Comparison of ENCODE assay signal across 17 cellular contexts in the genomic region with DNA sequence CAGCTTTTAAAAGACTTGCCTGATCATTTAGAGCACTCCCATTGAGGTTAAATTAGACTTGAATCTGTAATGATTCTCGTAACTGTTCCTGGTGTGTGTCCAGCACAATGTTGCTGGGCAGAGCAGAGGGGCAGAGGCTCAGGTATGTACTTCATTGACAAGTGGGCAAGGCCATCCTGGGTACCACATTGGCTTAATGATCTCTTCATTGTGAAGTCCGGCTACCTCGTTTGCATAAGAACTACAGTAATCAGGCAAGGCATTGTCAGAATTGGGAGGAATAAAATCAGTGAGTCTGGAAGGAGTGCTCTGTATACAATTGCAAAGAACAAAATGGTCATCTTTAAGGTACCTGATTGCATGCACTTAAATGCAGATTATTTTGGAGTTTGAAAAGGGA. TPM values are rescaled to one million over a fixed set of nuclear protein-coding genes. Genes with fewer than 3 reads are reported as not detected.
DNase-seq lines count a peak whose midpoint lies in the region; ATAC-seq and TF ChIP-seq lines count a peak whose summit lies in the region.
"Had no signal": no experiment of that assay in that cellular context is flagged by ENCODE, and none has a peak within 500 bp of the region (broad histone marks: within the 10 kb centered on the region; RNA-seq: fewer than 3 reads in every experiment).

No MANE protein-coding gene starts in this region.

- H3K9me3 ChIP-seq in CD8-positive, alpha-beta T cell (ENCODE audit: low read length), result no peaks in the 10 kb centered on the region
- H3K9me3 ChIP-seq in H9 (ENCODE audit: control insufficient read depth, low read depth, low read length) (no peaks in the 10 kb centered on the region), iPS-20b (ENCODE audit: insufficient read depth, low read depth, low read length) (no peaks in the 10 kb centered on the region), mesenchymal stem cell (ENCODE audit: control insufficient read depth, low read length) (no peaks in the 10 kb centered on the region)
- H3K9me3 ChIP-seq: heart left ventricle, Peyer's patch had no signal

- no peak overlapping the region for H3T11ph ChIP-seq in H9 (ENCODE audit: low read length)

- H3K27ac ChIP-seq in CD8-positive, alpha-beta T cell (ENCODE audit: low read depth, low read length), result no peak overlapping the region
- H3K27ac ChIP-seq in H9 (ENCODE audit: insufficient read length, low read depth, low read length) (no peak overlapping the region), iPS-20b (ENCODE audit: low read length) (no peak overlapping the region), mesenchymal stem cell (ENCODE audit: low read length, poor library complexity, severe bottlenecking) (no peak overlapping the region)
- H3K27ac ChIP-seq: heart left ventricle, HL-60, Peyer's patch had no signal

- peaks cover 61% of the 10 kb centered on the region for H3K36me3 ChIP-seq in CD8-positive, alpha-beta T cell (ENCODE audit: insufficient read depth, low read length)
- H3K36me3 ChIP-seq in iPS-20b (ENCODE audit: insufficient read depth, low read depth, low read length) (peaks cover 82% of the 10 kb centered on the region), mesenchymal stem cell (ENCODE audit: control insufficient read depth in 1 of 2, insufficient read depth in 2 of 2, low read depth in 1 of 2, low read length in 2 of 2) (peaks cover 45 to 90% of the 10 kb centered on the region in 2 experiments)

- peaks cover 70% of the 10 kb centered on the region for H3K4me1 Mint-ChIP-seq in CD8-positive, alpha-beta T cell (ENCODE audit: low read depth)
- H3K4me1 Mint-ChIP-seq in H9, result peaks cover 74 to 79% of the 10 kb centered on the region in 2 experiments
- H3K4me1 Mint-ChIP-seq in activated T-helper 17 cell treated with anti-CD3 and anti-CD28 coated beads, Interleukin-2, amount 50 U/mL, for 72 hours, result peaks cover 65% of the 10 kb centered on the region
- peaks cover 83% of the 10 kb centered on the region for H3K4me1 Mint-ChIP-seq in stimulated activated memory B cell treated with anti-CD40 and anti-IgM and Interleukin-4, amounts not matched to agents 10 μg/mL and 1 μg/mL and 100 μg/mL, for 72 hours

- peaks cover under 1% of the 10 kb centered on the region for H3K23me2 ChIP-seq in H9 (ENCODE audit: insufficient read length, low read depth, low read length, poor library complexity, severe bottlenecking)

- H3K4ac ChIP-seq in H9 (ENCODE audit: low read depth, low read length) (no peak overlapping the region), mesenchymal stem cell (ENCODE audit: low read depth in 1 of 2, low read length in 2 of 2) (no peak overlapping the region)

- H3K79me1 ChIP-seq in H9 (ENCODE audit: insufficient read depth, low read depth, low read length, poor library complexity, severe bottlenecking) (peaks cover 3% of the 10 kb centered on the region), mesenchymal stem cell (replicated peaks; ENCODE audit: low read length, poor library complexity, severe bottlenecking) (peaks cover 11% of the 10 kb centered on the region)

- H3K27me3 Mint-ChIP-seq in CD8-positive, alpha-beta T cell (ENCODE audit: low read depth), result no peaks in the 10 kb centered on the region
- H3K27me3 Mint-ChIP-seq in H9 (ENCODE audit: low read depth), result no peaks in the 10 kb centered on the region; the same call in 1 of the 2 replicates
- no peaks in the 10 kb centered on the region for H3K27me3 Mint-ChIP-seq in activated T-helper 17 cell treated with anti-CD3 and anti-CD28 coated beads, Interleukin-2, amount 50 U/mL, for 72 hours
- no peaks in the 10 kb centered on the region for H3K27me3 Mint-ChIP-seq in stimulated activated memory B cell treated with anti-CD40 and anti-IgM and Interleukin-4, amounts not matched to agents 10 μg/mL and 1 μg/mL and 100 μg/mL, for 72 hours

- H3K9me3 Mint-ChIP-seq in CD8-positive, alpha-beta T cell, result no peaks in the 10 kb centered on the region
- H3K9me3 Mint-ChIP-seq in H9, result no peaks in the 10 kb centered on the region
- H3K9me3 Mint-ChIP-seq in activated T-helper 17 cell treated with anti-CD3 and anti-CD28 coated beads, Interleukin-2, amount 50 U/mL, for 72 hours, result no peaks in the 10 kb centered on the region
- H3K9me3 Mint-ChIP-seq in stimulated activated memory B cell treated with anti-CD40 and anti-IgM and Interleukin-4, amounts not matched to agents 10 μg/mL and 1 μg/mL and 100 μg/mL, for 72 hours, result no peaks in the 10 kb centered on the region
- H3K9me3 Mint-ChIP-seq: HFFc6; T-helper 1 cell treated with Interleukin-12 subunit alpha and Interleukin-12 subunit beta and Interleukin-4 antibody, amounts not matched to agents 30 μg/mL and 1 μg/mL, for 36 hours had no signal

- peaks cover 8% of the 10 kb centered on the region for H4K20me1 ChIP-seq in H9 (ENCODE audit: control insufficient read depth, insufficient read depth, insufficient read length)

- H2BK120ac ChIP-seq in H9 (ENCODE audit: low read depth, low read length, poor library complexity, severe bottlenecking) (no peak overlapping the region), mesenchymal stem cell (ENCODE audit: low read depth, low read length) (no peak overlapping the region)

- DNase-seq in CD8-positive, alpha-beta T cell, result no peak
- peak; percentile 49 for DNase-seq in H9
- no peak for DNase-seq in mesenchymal stem cell
- DNase-seq in NCI-H510A treated with DMSO at 0.1 percent for 48 hours (lab: John Stamatoyannopoulos, UW), result no peak
- DNase-seq: dermis blood vessel endothelial cell; heart left ventricle; HFFc6; NCI-H2171 treated with DMSO at 0.1 percent for 48 hours; Peyer's patch; stimulated activated CD4-positive, alpha-beta T cell treated with anti-CD3 and anti-CD28 coated beads, Interleukin-4, amount 100 ng/mL, for 4 hours had no signal

- CTCF ChIA-PET in CD8-positive, alpha-beta T cell (lab: Charles Lee), result interaction anchor here (3.0 kb wide), 1 partner anchor 1157 kb away, joined by 12 read pairs; no protein-coding TSS in a partner anchor

- H2BK12ac ChIP-seq in H9 (ENCODE audit: insufficient read length, low read depth, low read length), result no peak overlapping the region
- H2BK12ac ChIP-seq in mesenchymal stem cell (ENCODE audit: low read length in 2 of 2), result no peak overlapping the region

- H2AFZ ChIP-seq in H9 (ENCODE audit: low read length) (no peak overlapping the region), mesenchymal stem cell (ENCODE audit: low read depth, low read length) (no peak overlapping the region)

- no peak overlapping the region for H3K56ac ChIP-seq in H9 (ENCODE audit: insufficient read length, low read depth, low read length)

- peaks cover 95% of the 10 kb centered on the region for H3K36me3 Mint-ChIP-seq in CD8-positive, alpha-beta T cell
- H3K36me3 Mint-ChIP-seq in H9 (ENCODE audit: insufficient read depth in 1 of 3, low read depth in 3 of 3), result peaks cover 63 to 86% (median 77%) of the 10 kb centered on the region in 3 experiments
- peaks cover 88% of the 10 kb centered on the region for H3K36me3 Mint-ChIP-seq in activated T-helper 17 cell treated with anti-CD3 and anti-CD28 coated beads, Interleukin-2, amount 50 U/mL, for 72 hours (ENCODE audit: low read depth)
- peaks cover 77% of the 10 kb centered on the region for H3K36me3 Mint-ChIP-seq in stimulated activated memory B cell treated with anti-CD40 and anti-IgM and Interleukin-4, amounts not matched to agents 10 μg/mL and 1 μg/mL and 100 μg/mL, for 72 hours

- no peak overlapping the region for H2BK5ac ChIP-seq in H9 (ENCODE audit: insufficient read length, low read length)
- no peak overlapping the region for H2BK5ac ChIP-seq in mesenchymal stem cell (ENCODE audit: low read depth, low read length, poor library complexity, severe bottlenecking)

- no peak for ATAC-seq in CD8-positive, alpha-beta T cell
- no peak for ATAC-seq in activated T-helper 17 cell treated with anti-CD3 and anti-CD28 coated beads, Interleukin-2, amount 50 U/mL, for 72 hours (replicated peaks)
- no peak for ATAC-seq in stimulated activated memory B cell treated with anti-CD40 and anti-IgM and Interleukin-4, amounts not matched to agents 10 μg/mL and 1 μg/mL and 100 μg/mL, for 72 hours
- no peak for ATAC-seq in HG03280 (IDR thresholded peaks at IDR 0.05; ENCODE audit: unreplicated experiment)
- ATAC-seq: heart left ventricle had no signal

- H3K79me2 ChIP-seq in H9 (ENCODE audit: insufficient read depth, low read length), result peaks cover 18% of the 10 kb centered on the region; the same call in 1 of the 2 replicates

- H3K4me3 Mint-ChIP-seq in CD8-positive, alpha-beta T cell, result no peak overlapping the region
- H3K4me3 Mint-ChIP-seq in H9, result peak overlapping the region; percentile 47 to 53
- H3K4me3 Mint-ChIP-seq in activated T-helper 17 cell treated with anti-CD3 and anti-CD28 coated beads, Interleukin-2, amount 50 U/mL, for 72 hours, result peak overlapping the region; percentile 35
- no peak overlapping the region for H3K4me3 Mint-ChIP-seq in stimulated activated memory B cell treated with anti-CD40 and anti-IgM and Interleukin-4, amounts not matched to agents 10 μg/mL and 1 μg/mL and 100 μg/mL, for 72 hours
- H3K4me3 Mint-ChIP-seq: HFFc6; T-helper 1 cell treated with Interleukin-12 subunit alpha and Interleukin-12 subunit beta and Interleukin-4 antibody, amounts not matched to agents 30 μg/mL and 1 μg/mL, for 36 hours had no signal

- H4K8ac ChIP-seq in H9 (replicated peaks; ENCODE audit: insufficient read length, low read depth, low read length) (no peak overlapping the region), mesenchymal stem cell (ENCODE audit: low read length) (no peak overlapping the region)

- H4K5ac ChIP-seq in H9 (ENCODE audit: insufficient read length, low read depth, low read length), result no peak overlapping the region

- peaks cover 42% of the 10 kb centered on the region for H3K4me1 ChIP-seq in CD8-positive, alpha-beta T cell (ENCODE audit: insufficient read depth, low read length)
- H3K4me1 ChIP-seq in H9 (ENCODE audit: insufficient read depth, low read length) (peaks cover 2% of the 10 kb centered on the region; the same call in 1 of the 2 replicates), iPS-20b (ENCODE audit: insufficient read depth, low read length) (peaks cover 60% of the 10 kb centered on the region), mesenchymal stem cell (ENCODE audit: control insufficient read depth, insufficient read depth, low read depth, low read length) (peaks cover 15% of the 10 kb centered on the region)

- peak overlapping the region; percentile 20 for H3K4me2 ChIP-seq in H9 (ENCODE audit: insufficient read depth, insufficient read length, low read length)
- H3K4me2 ChIP-seq in mesenchymal stem cell (ENCODE audit: low read length, poor library complexity, severe bottlenecking), result no peak overlapping the region

- no CpG with 5 or more reads among the region's 3 CpGs for WGBS in H9 (ENCODE audit: extremely low coverage, insufficient read length, low lambda C conversion rate)
- WGBS in mesenchymal stem cell, result 96% methylated on average over 3 of the region's 3 CpGs

- intact Hi-C loops in CD8-positive, alpha-beta T cell (cut with DNase I, micrococcal nuclease), result loop anchor here (5.0 to 10.0 kb wide), 3 partner anchors 933 to 1785 kb away; partner anchors contain the start of genes NUTM2E (in 1 of the 2) and PPIF (in 1 of the 2)

- H3K9ac ChIP-seq in H9 (ENCODE audit: extremely low read depth, insufficient read length, low read length) (no peak overlapping the region), iPS-20b (ENCODE audit: low read depth, low read length) (0 out of 2 replicates have a peak overlapping the region, but pooled peaks have one; percentile 6), mesenchymal stem cell (ENCODE audit: low read length) (no peak overlapping the region)

- H3K27me3 ChIP-seq in CD8-positive, alpha-beta T cell (ENCODE audit: insufficient read depth, low read length), result no peaks in the 10 kb centered on the region
- H3K27me3 ChIP-seq in H9 (ENCODE audit: insufficient read depth, low read length), result no peaks in the 10 kb centered on the region
- H3K27me3 ChIP-seq in iPS-20b (ENCODE audit: insufficient read depth, low read length), result no peaks in the 10 kb centered on the region
- no peaks in the 10 kb centered on the region for H3K27me3 ChIP-seq in mesenchymal stem cell (ENCODE audit: control insufficient read depth in 1 of 2, insufficient read depth in 1 of 2, low read length in 2 of 2)
- H3K27me3 ChIP-seq: cardiac muscle cell, heart left ventricle, Peyer's patch had no signal

- H4K91ac ChIP-seq in H9 (ENCODE audit: insufficient read length, low read depth, low read length) (no peak overlapping the region), mesenchymal stem cell (ENCODE audit: low read length) (no peak overlapping the region)

- H3K18ac ChIP-seq in H9 (ENCODE audit: insufficient read length, low read depth, low read length), result no peak overlapping the region
- H3K18ac ChIP-seq in mesenchymal stem cell (ENCODE audit: low read depth in 1 of 2, low read length in 2 of 2), result no peak overlapping the region

- H2BK15ac ChIP-seq in H9 (ENCODE audit: low read depth, low read length), result no peak overlapping the region
- no peak overlapping the region for H2BK15ac ChIP-seq in mesenchymal stem cell (ENCODE audit: low read depth, poor library complexity, severe bottlenecking)

- H2AK5ac ChIP-seq in H9 (ENCODE audit: insufficient read length, low read length) (no peak overlapping the region), mesenchymal stem cell (ENCODE audit: low read length, severe bottlenecking) (no peak overlapping the region)

- no peak overlapping the region for H2BK20ac ChIP-seq in H9 (ENCODE audit: low read depth, low read length, poor library complexity, severe bottlenecking)

- H3K23ac ChIP-seq in H9 (ENCODE audit: insufficient read length, low read depth, low read length), result no peak overlapping the region
- no peak overlapping the region for H3K23ac ChIP-seq in mesenchymal stem cell (ENCODE audit: low read length in 2 of 2)

- H3K4me3 ChIP-seq in CD8-positive, alpha-beta T cell (ENCODE audit: low read depth, low read length), result no peak overlapping the region
- H3K4me3 ChIP-seq in iPS-20b (ENCODE audit: low read length), result peak overlapping the region; percentile 99
- no peak overlapping the region for H3K4me3 ChIP-seq in mesenchymal stem cell (ENCODE audit: insufficient read depth in 1 of 2, low read depth in 1 of 2, low read length in 2 of 2)
- H3K4me3 ChIP-seq: cardiac muscle cell, heart left ventricle, Peyer's patch had no signal

- H3K27ac Mint-ChIP-seq in CD8-positive, alpha-beta T cell, result peak overlapping the region; percentile 0
- peak overlapping the region in 1 of 3 experiments; percentile 76; a peak in 4 of 7 replicates for H3K27ac Mint-ChIP-seq in H9
- no peak overlapping the region for H3K27ac Mint-ChIP-seq in activated T-helper 17 cell treated with anti-CD3 and anti-CD28 coated beads, Interleukin-2, amount 50 U/mL, for 72 hours
- H3K27ac Mint-ChIP-seq in stimulated activated memory B cell treated with anti-CD40 and anti-IgM and Interleukin-4, amounts not matched to agents 10 μg/mL and 1 μg/mL and 100 μg/mL, for 72 hours, result no peak overlapping the region
- H3K27ac Mint-ChIP-seq: HFFc6; T-helper 1 cell treated with Interleukin-12 subunit alpha and Interleukin-12 subunit beta and Interleukin-4 antibody, amounts not matched to agents 30 μg/mL and 1 μg/mL, for 36 hours had no signal

- POLR2A ChIA-PET in CD8-positive, alpha-beta T cell (lab: Charles Lee), result no interaction called here

- H3K14ac ChIP-seq in H9 (ENCODE audit: insufficient read depth, low read length) (no peak overlapping the region), mesenchymal stem cell (ENCODE audit: low read length in 2 of 2) (no peak overlapping the region)

- no peak for TF ChIP-seq CTCF in CD8-positive, alpha-beta T cell (IDR thresholded peaks at IDR 0.05)
- TF ChIP-seq CTCF in H9 (conservative IDR thresholded peaks at IDR 0.05), result no peak

RNA-seq across cellular contexts. Expression of gene RPS24, which starts 6.1 kb away (rescaled TPM):
- 1,000 to 10,000 TPM; 1,832 to 1,931 TPM for total RNA-seq in CD8-positive, alpha-beta T cell
- 1,949 and 1,966 TPM in 2 replicates for total RNA-seq in H9 (2021)
- 1,000 to 10,000 TPM in 1 of 2 donors, 100 to 1,000 TPM in 1; 890 to 1,474 TPM for total RNA-seq in activated T-helper 17 cell treated with anti-CD3 and anti-CD28 coated beads, Interleukin-2, amount 50 U/mL, for 72 hours
- polyA plus RNA-seq in mesenchymal stem cell (2013, experiment 1 of 2), result 3,857 TPM
- polyA plus RNA-seq in mesenchymal stem cell (2013, experiment 2 of 2), result 3,991 TPM

RNA-seq across cellular contexts. Expression of gene POLR3A, which starts 10.4 kb away (rescaled TPM):
- 1 to 10 TPM; 5.9 to 7.0 TPM for total RNA-seq in CD8-positive, alpha-beta T cell
- 37.6 and 38.0 TPM in 2 replicates for total RNA-seq in H9 (2021)
- 10 to 100 TPM; 16.0 to 24.2 TPM for total RNA-seq in activated T-helper 17 cell treated with anti-CD3 and anti-CD28 coated beads, Interleukin-2, amount 50 U/mL, for 72 hours
- polyA plus RNA-seq in mesenchymal stem cell (2013, experiment 1 of 2), result 8.4 TPM
- 8.7 TPM for polyA plus RNA-seq in mesenchymal stem cell (2013, experiment 2 of 2)

Comparison
In these comparisons a context has a peak if more than half of its experiments do, and no peak if none do; other contexts are left out.
1. H3K4me3 Mint-ChIP-seq: peak in H9 (2 of 2) and activated T-helper 17 cell treated with anti-CD3 and anti-CD28 coated beads, Interleukin-2, amount 50 U/mL, for 72 hours (single experiment); none in CD8-positive, alpha-beta T cell (single experiment) and stimulated activated memory B cell treated with anti-CD40 and anti-IgM and Interleukin-4, amounts not matched to agents 10 μg/mL and 1 μg/mL and 100 μg/mL, for 72 hours (single experiment).